In the genomic region with DNA sequence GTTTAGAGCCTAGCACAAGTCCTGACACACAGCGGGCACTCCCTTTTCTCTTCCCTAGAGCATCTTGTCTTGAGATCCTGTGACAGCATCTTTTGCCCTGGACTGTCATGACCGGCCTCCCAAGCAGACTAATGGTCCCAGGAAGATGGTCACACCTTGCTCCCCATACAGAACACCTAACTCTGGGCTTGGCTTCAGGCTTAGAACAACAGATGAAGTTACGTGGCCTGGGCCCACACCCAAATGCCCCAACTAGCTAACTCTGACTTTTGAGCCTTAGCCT, we compare ENCODE assay signal across 8 cellular contexts. TPM values are rescaled to one million over a fixed set of nuclear protein-coding genes. Genes with fewer than 3 reads are reported as not detected.
A peak's percentile ranks its signal among the peaks of the same experiment; 100 is the strongest.
DNase-seq lines count a peak whose midpoint lies in the region; ATAC-seq and TF ChIP-seq lines count a peak whose summit lies in the region.

No MANE protein-coding gene starts in this region.

- TF ChIP-seq CTCF in GM23338 (conservative IDR thresholded peaks at IDR 0.05; ENCODE audit: low read depth in 2 of 2) (no peak), activated B cell treated with CpG ODN at 0.5 μM for 24 hours (IDR thresholded peaks at IDR 0.05) (no peak), smooth muscle cell (IDR thresholded peaks at IDR 0.05; ENCODE audit: borderline replicate concordance, insufficient read depth, poor library complexity, severe bottlenecking) (no peak)

- H3K27me3 Mint-ChIP-seq in GM23338 (ENCODE audit: insufficient read depth, low read depth, poor library complexity) (peaks cover 5% of the 10 kb centered on the region), activated B cell treated with CpG ODN at 0.5 μM for 24 hours (no peaks in the 10 kb centered on the region)

- peak overlapping the region; percentile 88 for H2AFZ ChIP-seq in GM23338
- no peak overlapping the region for H2AFZ ChIP-seq in smooth muscle cell (ENCODE audit: low read depth)

- H3K9me3 Mint-ChIP-seq in GM23338 (no peaks in the 10 kb centered on the region), activated B cell treated with CpG ODN at 0.5 μM for 24 hours (no peaks in the 10 kb centered on the region)

- H3K9ac ChIP-seq in iPS-15b (ENCODE audit: low read depth, low read length) (no peak overlapping the region), smooth muscle cell (ENCODE audit: low read depth) (peak overlapping the region; percentile 86)

- POLR2A ChIA-PET in activated B cell treated with CpG ODN at 0.5 μM for 24 hours (lab: Charles Lee) = interaction anchor here (0.7 to 2.8 kb wide), 7 partner anchors 16 to 447 kb away, joined by 3 to 24 read pairs (median 8); a partner anchor contains a TSS

- ATAC-seq in GM23338 = no peak
- no peak for ATAC-seq in activated B cell treated with CpG ODN at 0.5 μM for 24 hours (ENCODE audit: low read depth)
- no peak for ATAC-seq in HG03196 (IDR thresholded peaks at IDR 0.05; ENCODE audit: unreplicated experiment)

- CTCF ChIA-PET in activated B cell treated with CpG ODN at 0.5 μM for 24 hours (lab: Charles Lee) = interaction anchor here (0.9 to 1.8 kb wide), 2 partner anchors 51 to 52 kb away, joined by 3 to 5 read pairs; no protein-coding TSS in a partner anchor

- peaks cover 7% of the 10 kb centered on the region for H3K4me1 Mint-ChIP-seq in GM23338
- peaks cover 30% of the 10 kb centered on the region for H3K4me1 Mint-ChIP-seq in activated B cell treated with CpG ODN at 0.5 μM for 24 hours

- H3K79me2 ChIP-seq in GM23338 (replicated peaks; ENCODE audit: insufficient read depth) = peaks cover 41% of the 10 kb centered on the region
- peaks cover 42% of the 10 kb centered on the region for H3K79me2 ChIP-seq in smooth muscle cell (ENCODE audit: low read depth)

- H3K27ac ChIP-seq in GM23338 (ENCODE audit: low read depth) = no peak overlapping the region
- H3K27ac ChIP-seq in smooth muscle cell (ENCODE audit: low read depth) = peak overlapping the region; percentile 85

- H3K27me3 ChIP-seq in GM23338 (ENCODE audit: insufficient read depth) = no peaks in the 10 kb centered on the region
- H3K27me3 ChIP-seq in iPS-15b (ENCODE audit: control insufficient read depth, insufficient read depth, low read length) = no peaks in the 10 kb centered on the region
- no peaks in the 10 kb centered on the region for H3K27me3 ChIP-seq in smooth muscle cell (ENCODE audit: low read depth)

- H3K4me2 ChIP-seq in GM23338 (peak overlapping the region; percentile 76), smooth muscle cell (peak overlapping the region; percentile 83)

- H3K36me3 ChIP-seq in GM23338 (ENCODE audit: insufficient read depth) (peaks cover 14% of the 10 kb centered on the region), iPS-15b (ENCODE audit: control insufficient read depth, insufficient read depth, low read length) (peaks cover 3% of the 10 kb centered on the region), smooth muscle cell (ENCODE audit: low read depth) (no peaks in the 10 kb centered on the region)

- H3K4me3 ChIP-seq in GM23338 = peak overlapping the region; percentile 49
- H3K4me3 ChIP-seq in iPS-15b (ENCODE audit: low read depth, low read length) = peak overlapping the region; percentile 53
- H3K4me3 ChIP-seq in smooth muscle cell = no peak overlapping the region

- H3K4me1 ChIP-seq in GM23338 (ENCODE audit: insufficient read depth) (peaks cover 7% of the 10 kb centered on the region), iPS-15b (ENCODE audit: control insufficient read depth, insufficient read depth, low read length) (peaks cover 6% of the 10 kb centered on the region), smooth muscle cell (ENCODE audit: low read depth) (peaks cover 14% of the 10 kb centered on the region)

- intact Hi-C loops in activated B cell treated with CpG ODN at 0.5 μM for 24 hours (cut with micrococcal nuclease) = loop anchor here (2.0 to 10.0 kb wide), 3 partner anchors 48 to 1230 kb away; a partner anchor contains a TSS

- no peak for DNase-seq in GM23338 (ENCODE audit: low spot score)
- no peak for DNase-seq in activated B cell treated with CpG ODN at 0.5 μM for 24 hours
- no peak for DNase-seq in smooth muscle cell (lab: John Stamatoyannopoulos, UW; ENCODE audit: unreplicated experiment)
- no peak for DNase-seq in NAMALWA (ENCODE audit: low spot score)
- DNase-seq in occipital lobe (lab: John Stamatoyannopoulos, UW) = no peak
- DNase-seq in iPS-NIHi11 (ENCODE audit: low spot score) = no peak

- WGBS in smooth muscle cell (ENCODE audit: low lambda C conversion rate) = 91% methylated on average over 3 of the region's 3 CpGs

- peak overlapping the region; percentile 90 for H3K4me3 Mint-ChIP-seq in GM23338
- peak overlapping the region; percentile 91 for H3K4me3 Mint-ChIP-seq in activated B cell treated with CpG ODN at 0.5 μM for 24 hours

- peak overlapping the region; percentile 95 for H3K27ac Mint-ChIP-seq in GM23338
- H3K27ac Mint-ChIP-seq in activated B cell treated with CpG ODN at 0.5 μM for 24 hours = peak overlapping the region; percentile 93

- H3F3A ChIP-seq in GM23338 (replicated peaks; ENCODE audit: low read depth) (no peaks in the 10 kb centered on the region; the same call in 1 of the 2 replicates), smooth muscle cell (ENCODE audit: low read depth) (peaks cover 3% of the 10 kb centered on the region)

- H4K20me1 ChIP-seq in GM23338 (replicated peaks; ENCODE audit: insufficient read depth) (peaks cover 6% of the 10 kb centered on the region; the same call in 1 of the 2 replicates), smooth muscle cell (ENCODE audit: low read depth) (peaks cover 12% of the 10 kb centered on the region)

- H3K9me3 ChIP-seq in iPS-15b (ENCODE audit: control insufficient read depth, insufficient read depth, low read length) (no peaks in the 10 kb centered on the region), smooth muscle cell (replicated peaks; ENCODE audit: low read depth) (no peaks in the 10 kb centered on the region)

- H3K9me2 ChIP-seq in GM23338 (ENCODE audit: insufficient read depth) = no peaks in the 10 kb centered on the region

- H3K36me3 Mint-ChIP-seq in GM23338 (ENCODE audit: low read depth) = peaks cover 19% of the 10 kb centered on the region
- peaks cover 14% of the 10 kb centered on the region for H3K36me3 Mint-ChIP-seq in activated B cell treated with CpG ODN at 0.5 μM for 24 hours (ENCODE audit: low read depth)

TF ChIP-seq in GM23338, 12 proteins besides CTCF, POLR2A, EP300 and RAD21 (continues in another document):
- TF ChIP-seq ZNF114 (CRISPR knock-in tag; IDR thresholded peaks at IDR 0.05) (no peak), NANOG (IDR thresholded peaks at IDR 0.05; ENCODE audit: borderline replicate concordance) (no peak), JUNB (IDR thresholded peaks at IDR 0.05; ENCODE audit: unreplicated experiment) (no peak), POLR2AphosphoS5 (IDR thresholded peaks at IDR 0.05; ENCODE audit: low read depth) (no peak), EZH2phosphoT487 (IDR thresholded peaks at IDR 0.05; ENCODE audit: unreplicated experiment) (no peak)
- TF ChIP-seq, protein P1, sequence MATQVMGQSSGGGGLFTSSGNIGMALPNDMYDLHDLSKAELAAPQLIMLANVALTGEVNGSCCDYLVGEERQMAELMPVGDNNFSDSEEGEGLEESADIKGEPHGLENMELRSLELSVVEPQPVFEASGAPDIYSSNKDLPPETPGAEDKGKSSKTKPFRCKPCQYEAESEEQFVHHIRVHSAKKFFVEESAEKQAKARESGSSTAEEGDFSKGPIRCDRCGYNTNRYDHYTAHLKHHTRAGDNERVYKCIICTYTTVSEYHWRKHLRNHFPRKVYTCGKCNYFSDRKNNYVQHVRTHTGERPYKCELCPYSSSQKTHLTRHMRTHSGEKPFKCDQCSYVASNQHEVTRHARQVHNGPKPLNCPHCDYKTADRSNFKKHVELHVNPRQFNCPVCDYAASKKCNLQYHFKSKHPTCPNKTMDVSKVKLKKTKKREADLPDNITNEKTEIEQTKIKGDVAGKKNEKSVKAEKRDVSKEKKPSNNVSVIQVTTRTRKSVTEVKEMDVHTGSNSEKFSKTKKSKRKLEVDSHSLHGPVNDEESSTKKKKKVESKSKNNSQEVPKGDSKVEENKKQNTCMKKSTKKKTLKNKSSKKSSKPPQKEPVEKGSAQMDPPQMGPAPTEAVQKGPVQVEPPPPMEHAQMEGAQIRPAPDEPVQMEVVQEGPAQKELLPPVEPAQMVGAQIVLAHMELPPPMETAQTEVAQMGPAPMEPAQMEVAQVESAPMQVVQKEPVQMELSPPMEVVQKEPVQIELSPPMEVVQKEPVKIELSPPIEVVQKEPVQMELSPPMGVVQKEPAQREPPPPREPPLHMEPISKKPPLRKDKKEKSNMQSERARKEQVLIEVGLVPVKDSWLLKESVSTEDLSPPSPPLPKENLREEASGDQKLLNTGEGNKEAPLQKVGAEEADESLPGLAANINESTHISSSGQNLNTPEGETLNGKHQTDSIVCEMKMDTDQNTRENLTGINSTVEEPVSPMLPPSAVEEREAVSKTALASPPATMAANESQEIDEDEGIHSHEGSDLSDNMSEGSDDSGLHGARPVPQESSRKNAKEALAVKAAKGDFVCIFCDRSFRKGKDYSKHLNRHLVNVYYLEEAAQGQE (IDR thresholded peaks at IDR 0.05; ENCODE audit: unreplicated experiment) = no peak

RNA-seq across cellular contexts. Expression of a gene that starts 0.8 kb away (rescaled TPM):
- 35.5 and 38.4 TPM in 2 replicates for total RNA-seq in GM23338 (2014; rRNA removed; shearing (Covaris generic))
- polyA plus RNA-seq in GM23338 (2016; fragmentation: Nextera tagmentation; extraction: Ambion mirVana) (8.3 and 10.7 TPM in 2 replicates), smooth muscle cell (23.0 and 24.6 TPM in 2 replicates)
- total RNA-seq in activated B cell treated with CpG ODN at 0.5 μM for 24 hours (44.3 and 47.6 TPM in 2 replicates), smooth muscle cell (26.8 and 31.1 TPM in 2 replicates), occipital lobe (70.3 TPM)

RNA-seq across cellular contexts. Expression of a gene that starts 12.6 kb away (rescaled TPM):
- total RNA-seq in GM23338 (2014; rRNA removed; shearing (Covaris generic)) = 0.24 TPM in 1 of 2 replicates, not detected in the other
- polyA plus RNA-seq in GM23338 (2016; fragmentation: Nextera tagmentation; extraction: Ambion mirVana) = 0.26 and 0.28 TPM in 2 replicates
- not detected in 2 replicates for total RNA-seq in activated B cell treated with CpG ODN at 0.5 μM for 24 hours
- total RNA-seq in smooth muscle cell = 0.31 and 4.8 TPM in 2 replicates
- 0.84 TPM in 1 of 2 replicates, not detected in the other for polyA plus RNA-seq in smooth muscle cell
- total RNA-seq in occipital lobe = not detected

RNA-seq across cellular contexts. Expression of a gene that starts 15.9 kb away (rescaled TPM):
- total RNA-seq in GM23338 (2014; rRNA removed; shearing (Covaris generic)) = 4.0 and 4.9 TPM in 2 replicates
- 3.7 and 5.0 TPM in 2 replicates for polyA plus RNA-seq in GM23338 (2016; fragmentation: Nextera tagmentation; extraction: Ambion mirVana)
- 9.4 and 10.0 TPM in 2 replicates for total RNA-seq in activated B cell treated with CpG ODN at 0.5 μM for 24 hours
- 2.5 and 4.1 TPM in 2 replicates for total RNA-seq in smooth muscle cell
- polyA plus RNA-seq in smooth muscle cell = 7.3 and 8.1 TPM in 2 replicates
- 12.3 TPM for total RNA-seq in occipital lobe

RNA-seq across cellular contexts. Expression of a gene that starts 26.6 kb away (rescaled TPM):
- total RNA-seq in GM23338 (2014; rRNA removed; shearing (Covaris generic)) = 0.14 and 0.50 TPM in 2 replicates
- 0.40 and 0.50 TPM in 2 replicates for polyA plus RNA-seq in GM23338 (2016; fragmentation: Nextera tagmentation; extraction: Ambion mirVana)
- 216 and 237 TPM in 2 replicates for total RNA-seq in activated B cell treated with CpG ODN at 0.5 μM for 24 hours
- 0.94 and 6.9 TPM in 2 replicates for total RNA-seq in smooth muscle cell
- 6.6 and 10.3 TPM in 2 replicates for polyA plus RNA-seq in smooth muscle cell
- 3.4 TPM for total RNA-seq in occipital lobe
